ENCODE assay signal across 9 cellular contexts in genomic region chr14:103108749-103109207, GRCh38. TPM values are rescaled to one million over a fixed set of nuclear protein-coding genes. Genes with fewer than 3 reads are reported as not detected.
DNase-seq lines count a peak whose midpoint lies in the region; ATAC-seq and TF ChIP-seq lines count a peak whose summit lies in the region.
"Had no signal": no experiment of that assay in that cellular context is flagged by ENCODE, and none has a peak within 500 bp of the region (broad histone marks: within the 10 kb centered on the region; RNA-seq: fewer than 3 reads in every experiment).

No MANE protein-coding gene starts in this region.

- no TSS peak for BruUV-seq in OCI-LY7 (replicated peaks; lab: Mats Ljungman, UMichigan)

- 52% methylated on average over 9 of the region's 9 CpGs for WGBS in liver

- ATAC-seq in GM18867 (IDR thresholded peaks at IDR 0.05; ENCODE audit: unreplicated experiment) (no peak), GM21390 (IDR thresholded peaks at IDR 0.05; ENCODE audit: unreplicated experiment) (no peak)

- intact Hi-C loops in OCI-LY7 (cut with micrococcal nuclease; ENCODE audit: unreplicated experiment) (no loop called here), posterior cingulate gyrus (cut with DNase I) (no loop called here)

- TF ChIP-seq CTCF in OCI-LY7 (conservative IDR thresholded peaks at IDR 0.05; ENCODE audit: low read length): no peak
- no peak for TF ChIP-seq CTCF in liver (IDR thresholded peaks at IDR 0.05; ENCODE audit: low read depth, low read length, missing input control)

- no peak overlapping the region for H2AFZ ChIP-seq in OCI-LY7 (ENCODE audit: low read length)

- H3K4me3 ChIP-seq in OCI-LY7 (ENCODE audit: low read depth, low read length, poor library complexity, severe bottlenecking) (no peak overlapping the region), liver (ENCODE audit: low read depth in 1 of 3, low read length in 3 of 3) (no peak overlapping the region)

- no peaks in the 10 kb centered on the region for H3K9me3 ChIP-seq in OCI-LY7 (ENCODE audit: low read length)
- H3K9me3 ChIP-seq in liver (ENCODE audit: control insufficient read depth in 4 of 4, low read length in 3 of 4): no peaks in the 10 kb centered on the region

- H3K9me2 ChIP-seq in OCI-LY7 (ENCODE audit: insufficient read depth, low read length): no peaks in the 10 kb centered on the region

- no peak overlapping the region for H3K4me2 ChIP-seq in OCI-LY7 (ENCODE audit: low read length)

- H3K9ac ChIP-seq in liver (ENCODE audit: low read depth in 1 of 2, low read length in 2 of 2): no peak overlapping the region

- H3K27ac ChIP-seq in OCI-LY7 (ENCODE audit: low read depth, low read length, poor library complexity, severe bottlenecking) (no peak overlapping the region), liver (ENCODE audit: low read depth in 1 of 2, low read length in 2 of 2) (peak overlapping the region; percentile 23 to 28)

- POLR2A ChIA-PET in OCI-LY7 (lab: Charles Lee): no interaction called here

- H3K27me3 ChIP-seq in liver (ENCODE audit: control insufficient read depth in 4 of 4, insufficient read depth in 4 of 4, low read length in 3 of 4): no peaks in the 10 kb centered on the region

- TF ChIP-seq RAD21 in liver (IDR thresholded peaks at IDR 0.05): no peak

- H3K36me3 ChIP-seq in OCI-LY7 (ENCODE audit: insufficient read depth, low read length): no peaks in the 10 kb centered on the region
- H3K36me3 ChIP-seq in liver (ENCODE audit: control insufficient read depth in 4 of 4, insufficient read depth in 3 of 4, low read depth in 1 of 4, low read length in 3 of 4): peaks cover 0 to 3% (median 0%) of the 10 kb centered on the region in 4 donors

- H3K79me2 ChIP-seq in OCI-LY7 (ENCODE audit: insufficient read depth, low read depth, low read length): no peaks in the 10 kb centered on the region

- DNase-seq in ELR (ENCODE audit: low read depth) (peak; percentile 77), H4 (ENCODE audit: low spot score) (peak; percentile 44), OCI-LY7 (ENCODE audit: low spot score) (peak; percentile 33), posterior cingulate gyrus (no peak), NCI-H1092 (lab: John Stamatoyannopoulos, UW) (no peak)

- H3K4me1 ChIP-seq in OCI-LY7 (ENCODE audit: insufficient read depth, low read length, poor library complexity, severe bottlenecking): peaks cover 37% of the 10 kb centered on the region
- H3K4me1 ChIP-seq in liver (ENCODE audit: control insufficient read depth in 4 of 4, insufficient read depth in 4 of 4, low read length in 3 of 4): peaks cover 36 to 87% (median 62%) of the 10 kb centered on the region in 4 donors

- CTCF ChIA-PET in OCI-LY7 (lab: Charles Lee; ENCODE audit: unreplicated experiment): no interaction called here

- no peaks in the 10 kb centered on the region for H4K20me1 ChIP-seq in OCI-LY7 (ENCODE audit: insufficient read depth, low read length)

TF ChIP-seq in liver, 16 proteins besides CTCF, POLR2A, EP300 and RAD21:
- no peak for TF ChIP-seq RXRA (IDR thresholded peaks at IDR 0.05)
- no peak for TF ChIP-seq MAX (IDR thresholded peaks at IDR 0.05)
- no peak for TF ChIP-seq FOXA1 (IDR thresholded peaks at IDR 0.05)
- no peak for TF ChIP-seq NR2F2 (IDR thresholded peaks at IDR 0.05)
- no peak for TF ChIP-seq JUND (IDR thresholded peaks at IDR 0.05)
- no peak for TF ChIP-seq TAF1 (conservative IDR thresholded peaks at IDR 0.05)
- TF ChIP-seq HNF4A (conservative IDR thresholded peaks at IDR 0.05): no peak
- TF ChIP-seq, protein P1, sequence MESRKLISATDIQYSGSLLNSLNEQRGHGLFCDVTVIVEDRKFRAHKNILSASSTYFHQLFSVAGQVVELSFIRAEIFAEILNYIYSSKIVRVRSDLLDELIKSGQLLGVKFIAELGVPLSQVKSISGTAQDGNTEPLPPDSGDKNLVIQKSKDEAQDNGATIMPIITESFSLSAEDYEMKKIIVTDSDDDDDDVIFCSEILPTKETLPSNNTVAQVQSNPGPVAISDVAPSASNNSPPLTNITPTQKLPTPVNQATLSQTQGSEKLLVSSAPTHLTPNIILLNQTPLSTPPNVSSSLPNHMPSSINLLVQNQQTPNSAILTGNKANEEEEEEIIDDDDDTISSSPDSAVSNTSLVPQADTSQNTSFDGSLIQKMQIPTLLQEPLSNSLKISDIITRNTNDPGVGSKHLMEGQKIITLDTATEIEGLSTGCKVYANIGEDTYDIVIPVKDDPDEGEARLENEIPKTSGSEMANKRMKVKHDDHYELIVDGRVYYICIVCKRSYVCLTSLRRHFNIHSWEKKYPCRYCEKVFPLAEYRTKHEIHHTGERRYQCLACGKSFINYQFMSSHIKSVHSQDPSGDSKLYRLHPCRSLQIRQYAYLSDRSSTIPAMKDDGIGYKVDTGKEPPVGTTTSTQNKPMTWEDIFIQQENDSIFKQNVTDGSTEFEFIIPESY (IDR thresholded peaks at IDR 0.05): no peak
- no peak for TF ChIP-seq GABPA (IDR thresholded peaks at IDR 0.05 in 1 of 2, conservative IDR thresholded peaks at IDR 0.05 in 1 of 2)
- no peak for TF ChIP-seq SP1 (IDR thresholded peaks at IDR 0.05)
- no peak for TF ChIP-seq YY1 (IDR thresholded peaks at IDR 0.05)
- TF ChIP-seq FOXA2 (IDR thresholded peaks at IDR 0.05): no peak
- no peak for TF ChIP-seq ATF3 (IDR thresholded peaks at IDR 0.05)
- no peak for TF ChIP-seq EGR1 (IDR thresholded peaks at IDR 0.05; ENCODE audit: low read depth in 2 of 2)
- TF ChIP-seq REST (IDR thresholded peaks at IDR 0.05): no peak
- no peak for TF ChIP-seq HNF4G (IDR thresholded peaks at IDR 0.05)
TF ChIP-seq in liver: peak in this region for 0.

RNA-seq across cellular contexts. Expression of gene EXOC3L4, which starts 14.3 kb away (rescaled TPM):
- total RNA-seq in H4 (2014; rRNA removed; shearing (Covaris generic)): not detected in 2 replicates
- not detected in 2 replicates for total RNA-seq in OCI-LY7 (2014; rRNA removed; shearing (Covaris generic))
- total RNA-seq in OCI-LY7 (2022) (not detected in 2 replicates), liver (10 to 100 TPM; 46.8 to 77.8 TPM)
- 10 to 100 TPM; 24.0 to 26.6 TPM for polyA plus RNA-seq in liver
- total RNA-seq: chondrocyte had no signal

RNA-seq across cellular contexts. Expression of gene TNFAIP2, which starts 14.5 kb away (rescaled TPM):
- total RNA-seq in H4 (2014; rRNA removed; shearing (Covaris generic)): 0.41 and 5.3 TPM in 2 replicates
- not detected in 2 replicates for total RNA-seq in OCI-LY7 (2014; rRNA removed; shearing (Covaris generic))
- total RNA-seq in OCI-LY7 (2022) (not detected in 2 replicates), liver (10 to 100 TPM; 25.0 to 32.0 TPM)
- polyA plus RNA-seq in liver: 10 to 100 TPM in 1 of 2 donors, 1 to 10 TPM in 1; 8.9 to 19.8 TPM

RNA-seq across cellular contexts. Expression of gene LBHD2, which starts 24.8 kb away (rescaled TPM):
- total RNA-seq in H4 (2014; rRNA removed; shearing (Covaris generic)): not detected in 2 replicates
- total RNA-seq in OCI-LY7 (2014; rRNA removed; shearing (Covaris generic)): not detected in 2 replicates
- total RNA-seq in OCI-LY7 (2022) (not detected in 2 replicates), liver (under 1 TPM in 1 of 2 donors, not detected in 1; 0.47 TPM)
- under 1 TPM in 1 of 2 donors, not detected in 1; 0.53 TPM for polyA plus RNA-seq in liver
- total RNA-seq: chondrocyte had no signal

RNA-seq across cellular contexts. Expression of gene CDC42BPB, which starts 51.4 kb away (rescaled TPM):
- 15.0 and 18.2 TPM in 2 replicates for total RNA-seq in H4 (2014; rRNA removed; shearing (Covaris generic))
- 0.03 TPM in 1 of 2 replicates, not detected in the other for total RNA-seq in OCI-LY7 (2014; rRNA removed; shearing (Covaris generic))
- total RNA-seq in OCI-LY7 (2022) (0.20 and 0.46 TPM in 2 replicates), liver (10 to 100 TPM; 35.2 to 78.7 TPM)
- polyA plus RNA-seq in liver: 10 to 100 TPM in 1 of 2 donors, 1 to 10 TPM in 1; 4.1 to 24.3 TPM

Comparison
In these comparisons a context has a peak if more than half of its experiments do, and no peak if none do; other contexts are left out.
1. DNase-seq: peak in ELR (single experiment), H4 (single experiment) and OCI-LY7 (single experiment); none in posterior cingulate gyrus (0 of 10) and NCI-H1092 (single experiment).
2. RNA of gene EXOC3L4, which starts 14.3 kb away (total RNA-seq): 46.8 to 77.8 TPM in liver; not detected in OCI-LY7 and not detected in H4; every median in the first group is over 10 times any median in the second.